Comparison of ENCODE assay signal across 23 cellular contexts in genomic region chr1:247175458-247175857, GRCh38.
"Had no signal": no experiment of that assay in that cellular context is flagged by ENCODE, and none has a peak within 500 bp of the region (broad histone marks: within the 10 kb centered on the region; RNA-seq: fewer than 3 reads in every experiment).

No MANE protein-coding gene starts in this region.

- H3K36me3 Mint-ChIP-seq: WTC11 had no signal

- DNase-seq: activated CD4-positive, alpha-beta T cell treated with anti-CD3 and anti-CD28 coated beads for 1 hour; activated CD4-positive, alpha-beta T cell treated with anti-CD3 and anti-CD28 coated beads, Interleukin-2, amount 50 U/mL, for 1 hour; activated CD8-positive, alpha-beta T cell treated with anti-CD3 and anti-CD28 coated beads for 36 hours; activated T-cell treated with anti-CD3 and anti-CD28 coated beads, Interleukin-2, amount 50 U/mL, for 48 hours; anterior cingulate cortex; dermis blood vessel endothelial cell; effector CD4-positive, alpha-beta T cell; esophagus squamous epithelium; foreskin melanocyte; left lung; lower lobe of right lung; mesenchymal stem cell; natural killer cell; spleen; stimulated activated naive CD4-positive, alpha-beta T cell; T1000; tibial artery; upper lobe of right lung had no signal

- H3K27me3 Mint-ChIP-seq: activated CD8-positive, alpha-beta T cell treated with anti-CD3 and anti-CD28 coated beads for 36 hours had no signal

- H3K27ac Mint-ChIP-seq: activated CD8-positive, alpha-beta T cell treated with anti-CD3 and anti-CD28 coated beads for 36 hours; activated naive CD4-positive, alpha-beta T cell treated with anti-CD3 and anti-CD28 coated beads, Interleukin-2, amount 50 U/mL, for 72 hours; activated T-helper 2 cell treated with anti-CD3 and anti-CD28 coated beads, Interferon-gamma antibody, Interleukin-2, Interleukin-4, amounts not matched to agents 10 μg/mL and 5 μg/mL and 100 μg/mL, durations not matched to agents 14 hours and 24 hours and 36 hours; natural killer cell; WTC11 had no signal

- H3K9me3 Mint-ChIP-seq: activated CD8-positive, alpha-beta T cell treated with anti-CD3 and anti-CD28 coated beads for 36 hours; WTC11 had no signal

- H3K9me3 ChIP-seq: esophagus squamous epithelium, lower lobe of right lung, right atrium auricular region, suprapubic skin, tibial artery, upper lobe of right lung had no signal

- ATAC-seq: activated CD8-positive, alpha-beta T cell treated with anti-CD3 and anti-CD28 coated beads for 36 hours; activated naive CD4-positive, alpha-beta T cell treated with anti-CD3 and anti-CD28 coated beads, Interleukin-2, amount 50 U/mL, for 72 hours; left lung; lower lobe of right lung; natural killer cell; upper lobe of right lung; WTC11 had no signal

- H3K4me3 Mint-ChIP-seq: activated CD8-positive, alpha-beta T cell treated with anti-CD3 and anti-CD28 coated beads for 36 hours; natural killer cell; WTC11 had no signal
